1 cellular context compared by ENCODE assay signal in the genomic region with DNA sequence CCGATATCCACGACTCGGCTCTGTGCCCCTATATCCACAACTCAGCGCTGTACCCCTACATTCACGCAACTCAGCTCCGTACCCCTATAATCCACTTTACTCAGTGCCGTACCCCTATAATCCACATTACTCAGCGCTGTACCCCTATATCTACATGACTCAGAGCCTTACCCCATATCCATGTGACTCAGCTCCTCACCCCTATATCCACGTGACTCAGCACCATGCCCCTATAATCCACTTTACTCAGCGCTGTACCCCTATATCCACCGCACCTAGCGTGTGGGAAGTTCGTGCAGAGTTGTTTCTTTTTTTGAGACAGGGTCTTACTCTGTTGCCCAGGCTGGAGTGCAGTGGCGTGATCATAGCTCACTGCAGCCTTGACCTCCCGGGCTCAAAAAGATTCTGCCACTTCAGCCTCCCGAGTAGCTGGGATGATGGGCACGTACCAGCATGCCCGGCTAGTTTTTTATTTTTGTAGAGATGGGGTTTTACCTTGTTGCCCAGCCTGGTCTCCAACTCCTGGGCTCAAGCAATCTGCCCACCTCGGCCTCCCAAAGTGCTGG.
TF ChIP-seq lines count a peak whose summit lies in the region.

No MANE protein-coding gene starts in this region.

TF ChIP-seq in HCT116, 20 proteins besides CTCF, POLR2A, EP300 and RAD21 (continued from another document):
- TF ChIP-seq, protein P1, sequence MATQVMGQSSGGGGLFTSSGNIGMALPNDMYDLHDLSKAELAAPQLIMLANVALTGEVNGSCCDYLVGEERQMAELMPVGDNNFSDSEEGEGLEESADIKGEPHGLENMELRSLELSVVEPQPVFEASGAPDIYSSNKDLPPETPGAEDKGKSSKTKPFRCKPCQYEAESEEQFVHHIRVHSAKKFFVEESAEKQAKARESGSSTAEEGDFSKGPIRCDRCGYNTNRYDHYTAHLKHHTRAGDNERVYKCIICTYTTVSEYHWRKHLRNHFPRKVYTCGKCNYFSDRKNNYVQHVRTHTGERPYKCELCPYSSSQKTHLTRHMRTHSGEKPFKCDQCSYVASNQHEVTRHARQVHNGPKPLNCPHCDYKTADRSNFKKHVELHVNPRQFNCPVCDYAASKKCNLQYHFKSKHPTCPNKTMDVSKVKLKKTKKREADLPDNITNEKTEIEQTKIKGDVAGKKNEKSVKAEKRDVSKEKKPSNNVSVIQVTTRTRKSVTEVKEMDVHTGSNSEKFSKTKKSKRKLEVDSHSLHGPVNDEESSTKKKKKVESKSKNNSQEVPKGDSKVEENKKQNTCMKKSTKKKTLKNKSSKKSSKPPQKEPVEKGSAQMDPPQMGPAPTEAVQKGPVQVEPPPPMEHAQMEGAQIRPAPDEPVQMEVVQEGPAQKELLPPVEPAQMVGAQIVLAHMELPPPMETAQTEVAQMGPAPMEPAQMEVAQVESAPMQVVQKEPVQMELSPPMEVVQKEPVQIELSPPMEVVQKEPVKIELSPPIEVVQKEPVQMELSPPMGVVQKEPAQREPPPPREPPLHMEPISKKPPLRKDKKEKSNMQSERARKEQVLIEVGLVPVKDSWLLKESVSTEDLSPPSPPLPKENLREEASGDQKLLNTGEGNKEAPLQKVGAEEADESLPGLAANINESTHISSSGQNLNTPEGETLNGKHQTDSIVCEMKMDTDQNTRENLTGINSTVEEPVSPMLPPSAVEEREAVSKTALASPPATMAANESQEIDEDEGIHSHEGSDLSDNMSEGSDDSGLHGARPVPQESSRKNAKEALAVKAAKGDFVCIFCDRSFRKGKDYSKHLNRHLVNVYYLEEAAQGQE (IDR thresholded peaks at IDR 0.05; ENCODE audit: low read depth), result no peak
- no peak for TF ChIP-seq EGR1 (IDR thresholded peaks at IDR 0.05; ENCODE audit: low read depth)
- TF ChIP-seq EZH2phosphoT487 (IDR thresholded peaks at IDR 0.05; ENCODE audit: borderline replicate concordance), result no peak
